Comparison of ENCODE assay signal across 13 cellular contexts in the genomic region with DNA sequence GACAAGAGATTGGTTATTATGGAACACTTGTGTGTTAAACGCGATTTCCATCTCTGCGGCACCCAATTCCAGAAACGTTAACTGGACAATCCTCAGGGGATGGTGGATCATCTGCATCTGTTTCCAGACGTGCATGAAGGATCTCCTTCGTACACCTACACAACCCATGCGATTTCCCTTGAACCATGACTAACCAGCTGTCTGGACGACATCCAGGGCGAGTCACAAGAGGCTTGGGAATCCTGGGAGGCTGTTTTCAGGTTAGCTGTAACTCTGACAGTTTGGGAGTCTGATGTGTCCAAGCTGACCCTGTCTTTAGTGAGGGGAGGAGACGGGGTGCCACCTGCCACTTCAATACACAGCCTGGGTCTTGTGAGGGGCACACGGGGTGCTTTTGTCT.
DNase-seq lines count a peak whose midpoint lies in the region; ATAC-seq and TF ChIP-seq lines count a peak whose summit lies in the region.
"Had no signal": no experiment of that assay in that cellular context is flagged by ENCODE, and none has a peak within 500 bp of the region (broad histone marks: within the 10 kb centered on the region; RNA-seq: fewer than 3 reads in every experiment).

No MANE protein-coding gene starts in this region.

- H3K27me3 ChIP-seq in RWPE2 (ENCODE audit: insufficient read depth, poor library complexity, severe bottlenecking), result no peaks in the 10 kb centered on the region

- no peaks in the 10 kb centered on the region for H3K9me3 Mint-ChIP-seq in Calu3 (ENCODE audit: low read depth, unreplicated experiment)
- H3K9me3 Mint-ChIP-seq: activated naive CD8-positive, alpha-beta T cell treated with anti-CD3 and anti-CD28 coated beads, Interleukin-2, amount 50 U/mL, for 24 hours had no signal

- CTCF ChIA-PET in Calu3 (lab: Charles Lee), result no interaction called here

- H3K27ac ChIP-seq in RWPE2 (ENCODE audit: poor library complexity, severe bottlenecking), result peak overlapping the region; percentile 6
- H3K27ac ChIP-seq: A549, lower lobe of right lung had no signal

- H3K27ac Mint-ChIP-seq in Calu3 (ENCODE audit: unreplicated experiment), result no peak overlapping the region
- H3K27ac Mint-ChIP-seq: activated naive CD8-positive, alpha-beta T cell treated with anti-CD3 and anti-CD28 coated beads, Interleukin-2, amount 50 U/mL, for 24 hours had no signal

- ATAC-seq in RWPE2 (ENCODE audit: low read depth), result peak; percentile 75
- ATAC-seq: A549; activated naive CD8-positive, alpha-beta T cell treated with anti-CD3 and anti-CD28 coated beads, Interleukin-2, amount 50 U/mL, for 24 hours; lower lobe of right lung had no signal

- H3K36me3 Mint-ChIP-seq in Calu3 (ENCODE audit: insufficient read depth, unreplicated experiment), result peaks cover 15% of the 10 kb centered on the region

- no peaks in the 10 kb centered on the region for H3K9me3 ChIP-seq in RWPE2 (ENCODE audit: severe bottlenecking)
- H3K9me3 ChIP-seq: A549, lower lobe of right lung had no signal

- DNase-seq in NCI-H1417 (lab: John Stamatoyannopoulos, UW) (peak in 2 of 3 experiments; percentile 4 to 20), NCI-H1417 treated with DMSO at 0.1 percent for 48 hours (lab: John Stamatoyannopoulos, UW) (no peak), RWPE2 (ENCODE audit: low spot score) (no peak), fibroblast of peridontal ligament (ENCODE audit: extremely low read depth) (peak; percentile 53), stromal cell of bone marrow (ENCODE audit: low read depth) (peak; percentile 68), Calu3 (no peak), NCI-H1105 (lab: John Stamatoyannopoulos, UW) (no peak), NCI-H1048 (lab: John Stamatoyannopoulos, UW) (no peak)
- DNase-seq: activated CD8-positive, alpha-beta memory T cell treated with anti-CD3 and anti-CD28 coated beads for 24 hours; activated naive CD8-positive, alpha-beta T cell treated with anti-CD3 and anti-CD28 coated beads, Interleukin-2, amount 50 U/mL, for 24 hours; lower lobe of right lung; NCI-H446 treated with DMSO at 0.1 percent for 48 hours had no signal

- no TSS peak for BruUV-seq in Calu3 (replicated peaks; lab: Mats Ljungman, UMichigan)

- intact Hi-C loops in Calu3 (cut with micrococcal nuclease; ENCODE audit: unreplicated experiment), result no loop called here

- no peaks in the 10 kb centered on the region for H3K27me3 Mint-ChIP-seq in Calu3 (ENCODE audit: unreplicated experiment)
- H3K27me3 Mint-ChIP-seq: activated naive CD8-positive, alpha-beta T cell treated with anti-CD3 and anti-CD28 coated beads, Interleukin-2, amount 50 U/mL, for 24 hours had no signal

- TF ChIP-seq CTCF in RWPE2 (IDR thresholded peaks at IDR 0.05; ENCODE audit: poor library complexity, severe bottlenecking) (no peak), Calu3 (IDR thresholded peaks at IDR 0.05; ENCODE audit: unreplicated experiment) (no peak)

- H3K4me3 ChIP-seq in RWPE2 (ENCODE audit: severe bottlenecking), result no peak overlapping the region
- H3K4me3 ChIP-seq: A549, lower lobe of right lung had no signal

- H3K4me1 ChIP-seq in RWPE2 (ENCODE audit: insufficient read depth, poor library complexity, severe bottlenecking), result peaks cover 18% of the 10 kb centered on the region
- H3K4me1 ChIP-seq: A549, lower lobe of right lung had no signal

- no peaks in the 10 kb centered on the region for H3K4me1 Mint-ChIP-seq in Calu3 (ENCODE audit: low read depth, unreplicated experiment)
- H3K4me1 Mint-ChIP-seq: activated naive CD8-positive, alpha-beta T cell treated with anti-CD3 and anti-CD28 coated beads, Interleukin-2, amount 50 U/mL, for 24 hours had no signal

- no peak overlapping the region for H3K4me3 Mint-ChIP-seq in Calu3 (ENCODE audit: low read depth, unreplicated experiment)
- H3K4me3 Mint-ChIP-seq: activated naive CD8-positive, alpha-beta T cell treated with anti-CD3 and anti-CD28 coated beads, Interleukin-2, amount 50 U/mL, for 24 hours had no signal

- no peaks in the 10 kb centered on the region for H3K36me3 ChIP-seq in RWPE2 (ENCODE audit: low read depth)
- H3K36me3 ChIP-seq: lower lobe of right lung had no signal

Comparison
In these comparisons a context has a peak if more than half of its experiments do, and no peak if none do; other contexts are left out.
1. DNase-seq: peak in NCI-H1417 (2 of 3), fibroblast of peridontal ligament (single experiment) and stromal cell of bone marrow (single experiment); none in NCI-H1417 treated with DMSO at 0.1 percent for 48 hours (single experiment), RWPE2 (single experiment), Calu3 (single experiment), NCI-H1105 (single experiment) and NCI-H1048 (single experiment).